11 cellular contexts compared by ENCODE assay signal in the genomic region with DNA sequence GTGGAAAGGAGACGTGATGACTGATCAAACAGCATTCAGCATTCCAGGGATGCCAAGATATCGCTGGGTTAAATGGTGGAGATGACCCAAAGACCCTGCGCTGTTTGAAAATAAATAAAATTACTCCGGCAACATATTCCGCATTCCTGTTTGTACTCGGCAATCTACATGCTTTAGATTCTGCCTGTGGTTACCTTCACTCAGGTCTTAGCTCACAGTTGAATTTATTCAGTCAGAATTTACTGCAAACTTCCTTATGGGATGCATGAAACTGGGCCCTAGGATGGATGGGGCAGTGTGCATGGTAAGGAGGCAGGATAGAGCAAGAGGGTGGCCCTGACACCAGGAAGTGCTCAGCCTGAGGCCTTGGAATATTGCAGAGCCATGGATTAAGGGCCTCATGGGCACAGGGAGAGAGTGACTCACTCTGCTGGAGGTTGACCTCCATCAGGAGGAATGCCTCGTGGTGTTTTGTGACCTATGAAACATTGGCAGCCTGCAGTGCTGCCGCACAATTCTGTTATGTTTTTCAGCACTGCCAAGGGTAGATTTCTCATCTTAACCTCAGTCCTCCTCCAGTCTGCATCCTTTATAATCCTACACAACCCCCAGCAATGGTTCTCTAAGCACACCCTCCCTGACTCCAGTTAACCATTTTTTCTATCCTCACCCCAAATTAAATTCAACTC.
DNase-seq lines count a peak whose midpoint lies in the region; ATAC-seq and TF ChIP-seq lines count a peak whose summit lies in the region.
"Had no signal": no experiment of that assay in that cellular context is flagged by ENCODE, and none has a peak within 500 bp of the region (broad histone marks: within the 10 kb centered on the region; RNA-seq: fewer than 3 reads in every experiment).

No MANE protein-coding gene starts in this region.

- H3K27me3 ChIP-seq in CD4-positive, alpha-beta T cell (ENCODE audit: control insufficient read depth, insufficient read depth, low read length), result peaks cover 4% of the 10 kb centered on the region

- H3K4me1 Mint-ChIP-seq in HFFc6 (ENCODE audit: low read depth) (peaks cover 84% of the 10 kb centered on the region), MCF 10A (ENCODE audit: insufficient read depth, unreplicated experiment) (peaks cover 34% of the 10 kb centered on the region)
- no peaks in the 10 kb centered on the region for H3K4me1 Mint-ChIP-seq in CD4-positive, alpha-beta T cell (ENCODE audit: low read depth)
- H3K4me1 Mint-ChIP-seq in activated T-helper 1 cell treated with anti-CD3 and anti-CD28 coated beads, Interleukin-12 subunit alpha, Interleukin-12 subunit beta, Interleukin-2, Interleukin-4 antibody, amounts not matched to agents 30 ng/mL and 10 ng/mL and 1 ng/mL, durations not matched to agents 14 hours and 24 hours and 36 hours (ENCODE audit: low read depth), result no peaks in the 10 kb centered on the region
- H3K4me1 Mint-ChIP-seq: stimulated activated memory B cell treated with anti-CD40 and anti-IgM and Interleukin-4, amounts not matched to agents 10 μg/mL and 1 μg/mL and 100 μg/mL, for 72 hours had no signal

- H3K4me3 Mint-ChIP-seq in HFFc6 (peak overlapping the region; percentile 31), MCF 10A (ENCODE audit: unreplicated experiment) (no peak overlapping the region)
- no peak overlapping the region for H3K4me3 Mint-ChIP-seq in CD4-positive, alpha-beta T cell
- H3K4me3 Mint-ChIP-seq in activated T-helper 1 cell treated with anti-CD3 and anti-CD28 coated beads, Interleukin-12 subunit alpha, Interleukin-12 subunit beta, Interleukin-2, Interleukin-4 antibody, amounts not matched to agents 30 ng/mL and 10 ng/mL and 1 ng/mL, durations not matched to agents 14 hours and 24 hours and 36 hours, result no peak overlapping the region
- H3K4me3 Mint-ChIP-seq: activated CD8-positive, alpha-beta T cell treated with anti-CD3 and anti-CD28 coated beads for 36 hours; stimulated activated memory B cell treated with anti-CD40 and anti-IgM and Interleukin-4, amounts not matched to agents 10 μg/mL and 1 μg/mL and 100 μg/mL, for 72 hours had no signal

- CTCF ChIA-PET in MCF 10A (lab: Yijun Ruan, JAX), result interaction anchor here (1.0 kb wide), 1 partner anchor 12 kb away, joined by 3 read pairs; no protein-coding TSS in a partner anchor
- CTCF ChIA-PET in CD4-positive, alpha-beta T cell (lab: Charles Lee), result no interaction called here

- H3K36me3 Mint-ChIP-seq in HFFc6 (ENCODE audit: low read depth) (peaks cover 20% of the 10 kb centered on the region), MCF 10A (ENCODE audit: insufficient read depth, unreplicated experiment) (no peaks in the 10 kb centered on the region)
- no peaks in the 10 kb centered on the region for H3K36me3 Mint-ChIP-seq in CD4-positive, alpha-beta T cell (ENCODE audit: low read depth)
- peaks cover 1% of the 10 kb centered on the region for H3K36me3 Mint-ChIP-seq in activated T-helper 1 cell treated with anti-CD3 and anti-CD28 coated beads, Interleukin-12 subunit alpha, Interleukin-12 subunit beta, Interleukin-2, Interleukin-4 antibody, amounts not matched to agents 30 ng/mL and 10 ng/mL and 1 ng/mL, durations not matched to agents 14 hours and 24 hours and 36 hours (ENCODE audit: low read depth)
- H3K36me3 Mint-ChIP-seq: stimulated activated memory B cell treated with anti-CD40 and anti-IgM and Interleukin-4, amounts not matched to agents 10 μg/mL and 1 μg/mL and 100 μg/mL, for 72 hours had no signal

- no TSS peak for BruUV-seq in MCF 10A (replicated peaks; lab: Mats Ljungman, UMichigan)

- peak; percentile 94 for DNase-seq in HFFc6
- DNase-seq in MCF 10A (ENCODE audit: unreplicated experiment), result peak; percentile 70
- DNase-seq in left kidney (ENCODE audit: low read depth, low spot score), result peak; percentile 13
- peak; percentile 91 for DNase-seq in stromal cell of bone marrow (ENCODE audit: low read depth)
- no peak for DNase-seq in GM19240 (ENCODE audit: insufficient read length, low spot score)
- DNase-seq in CD4-positive, alpha-beta T cell, result no peak
- no peak for DNase-seq in activated effector memory CD4-positive, alpha-beta T cell treated with anti-CD3 and anti-CD28 coated beads, Interleukin-2, amount 50 U/mL, for 16 hours
- DNase-seq in activated T-helper 1 cell treated with anti-CD3 and anti-CD28 coated beads, Interleukin-12 subunit alpha, Interleukin-12 subunit beta, Interleukin-2, Interleukin-4 antibody, amounts not matched to agents 30 ng/mL and 10 ng/mL and 1 ng/mL, durations not matched to agents 14 hours and 24 hours and 36 hours (ENCODE audit: low spot score), result no peak
- DNase-seq: activated CD8-positive, alpha-beta T cell treated with anti-CD3 and anti-CD28 coated beads for 36 hours; NCI-H1105 treated with DMSO at 0.1 percent for 48 hours had no signal

- no peak for ATAC-seq in CD4-positive, alpha-beta T cell (ENCODE audit: poor library complexity)
- ATAC-seq: activated CD8-positive, alpha-beta T cell treated with anti-CD3 and anti-CD28 coated beads for 36 hours; stimulated activated memory B cell treated with anti-CD40 and anti-IgM and Interleukin-4, amounts not matched to agents 10 μg/mL and 1 μg/mL and 100 μg/mL, for 72 hours had no signal

- POLR2A ChIA-PET in MCF 10A (lab: Yijun Ruan, JAX), result interaction anchor here (0.5 to 1.8 kb wide), 5 partner anchors 22 to 799 kb away, joined by 3 to 8 read pairs (median 4); no protein-coding TSS in a partner anchor
- POLR2A ChIA-PET in CD4-positive, alpha-beta T cell (lab: Charles Lee), result no interaction called here

- H3K27ac Mint-ChIP-seq in HFFc6, result peak overlapping the region; percentile 98
- no peak overlapping the region for H3K27ac Mint-ChIP-seq in MCF 10A (ENCODE audit: low read depth, unreplicated experiment)
- H3K27ac Mint-ChIP-seq in CD4-positive, alpha-beta T cell, result no peak overlapping the region
- H3K27ac Mint-ChIP-seq in activated T-helper 1 cell treated with anti-CD3 and anti-CD28 coated beads, Interleukin-12 subunit alpha, Interleukin-12 subunit beta, Interleukin-2, Interleukin-4 antibody, amounts not matched to agents 30 ng/mL and 10 ng/mL and 1 ng/mL, durations not matched to agents 14 hours and 24 hours and 36 hours, result no peak overlapping the region
- H3K27ac Mint-ChIP-seq: activated CD8-positive, alpha-beta T cell treated with anti-CD3 and anti-CD28 coated beads for 36 hours; stimulated activated memory B cell treated with anti-CD40 and anti-IgM and Interleukin-4, amounts not matched to agents 10 μg/mL and 1 μg/mL and 100 μg/mL, for 72 hours had no signal

- no peaks in the 10 kb centered on the region for H3K27me3 Mint-ChIP-seq in HFFc6 (ENCODE audit: insufficient read depth)
- H3K27me3 Mint-ChIP-seq in MCF 10A (ENCODE audit: insufficient read depth, unreplicated experiment), result no peaks in the 10 kb centered on the region
- H3K27me3 Mint-ChIP-seq in CD4-positive, alpha-beta T cell, result peaks cover 6% of the 10 kb centered on the region
- peaks cover 23% of the 10 kb centered on the region for H3K27me3 Mint-ChIP-seq in activated T-helper 1 cell treated with anti-CD3 and anti-CD28 coated beads, Interleukin-12 subunit alpha, Interleukin-12 subunit beta, Interleukin-2, Interleukin-4 antibody, amounts not matched to agents 30 ng/mL and 10 ng/mL and 1 ng/mL, durations not matched to agents 14 hours and 24 hours and 36 hours (ENCODE audit: insufficient read depth)

- intact Hi-C loops in MCF 10A (cut with micrococcal nuclease), result no loop called here
- intact Hi-C loops in CD4-positive, alpha-beta T cell (cut with DNase I, micrococcal nuclease), result no loop called here
- intact Hi-C loops in activated T-helper 1 cell treated with anti-CD3 and anti-CD28 coated beads, Interleukin-12 subunit alpha, Interleukin-12 subunit beta, Interleukin-2, Interleukin-4 antibody, amounts not matched to agents 30 ng/mL and 10 ng/mL and 1 ng/mL, durations not matched to agents 14 hours and 24 hours and 36 hours (cut with micrococcal nuclease), result no loop called here

- H3K9me3 ChIP-seq in CD4-positive, alpha-beta T cell (ENCODE audit: control insufficient read depth, low read length), result no peaks in the 10 kb centered on the region

- no peak for TF ChIP-seq CTCF in HFFc6 (IDR thresholded peaks at IDR 0.05)
- TF ChIP-seq CTCF in MCF 10A (IDR thresholded peaks at IDR 0.05; ENCODE audit: unreplicated experiment), result no peak
- no peak for TF ChIP-seq CTCF in CD4-positive, alpha-beta T cell (IDR thresholded peaks at IDR 0.05)

- H3K9me3 Mint-ChIP-seq in HFFc6, result peaks cover 7% of the 10 kb centered on the region
- peaks cover 5% of the 10 kb centered on the region for H3K9me3 Mint-ChIP-seq in MCF 10A (ENCODE audit: unreplicated experiment)
- no peaks in the 10 kb centered on the region for H3K9me3 Mint-ChIP-seq in CD4-positive, alpha-beta T cell
- no peaks in the 10 kb centered on the region for H3K9me3 Mint-ChIP-seq in activated T-helper 1 cell treated with anti-CD3 and anti-CD28 coated beads, Interleukin-12 subunit alpha, Interleukin-12 subunit beta, Interleukin-2, Interleukin-4 antibody, amounts not matched to agents 30 ng/mL and 10 ng/mL and 1 ng/mL, durations not matched to agents 14 hours and 24 hours and 36 hours
- H3K9me3 Mint-ChIP-seq: activated CD8-positive, alpha-beta T cell treated with anti-CD3 and anti-CD28 coated beads for 36 hours; stimulated activated memory B cell treated with anti-CD40 and anti-IgM and Interleukin-4, amounts not matched to agents 10 μg/mL and 1 μg/mL and 100 μg/mL, for 72 hours had no signal

- no peak overlapping the region for H3K27ac ChIP-seq in CD4-positive, alpha-beta T cell (ENCODE audit: low read depth, low read length)

Comparison
In these comparisons a context has a peak if more than half of its experiments do, and no peak if none do; other contexts are left out.
1. DNase-seq: peak in HFFc6 (single experiment), MCF 10A (single experiment), left kidney (single experiment) and stromal cell of bone marrow (single experiment); none in GM19240 (single experiment), CD4-positive, alpha-beta T cell (0 of 10), activated effector memory CD4-positive, alpha-beta T cell treated with anti-CD3 and anti-CD28 coated beads, Interleukin-2, amount 50 U/mL, for 16 hours (single experiment) and activated T-helper 1 cell treated with anti-CD3 and anti-CD28 coated beads, Interleukin-12 subunit alpha, Interleukin-12 subunit beta, Interleukin-2, Interleukin-4 antibody, amounts not matched to agents 30 ng/mL and 10 ng/mL and 1 ng/mL, durations not matched to agents 14 hours and 24 hours and 36 hours (single experiment).